ENCODE assay signal across 8 cellular contexts in genomic region chr12:57488397-57489156, GRCh38. TPM values are rescaled to one million over a fixed set of nuclear protein-coding genes. Genes with fewer than 3 reads are reported as not detected.
A peak's percentile ranks its signal among the peaks of the same experiment; 100 is the strongest.
DNase-seq lines count a peak whose midpoint lies in the region; ATAC-seq and TF ChIP-seq lines count a peak whose summit lies in the region.

No MANE protein-coding gene starts in this region.

- no peaks in the 10 kb centered on the region for H3K9me3 Mint-ChIP-seq in Calu3 (ENCODE audit: low read depth, unreplicated experiment)
- no peaks in the 10 kb centered on the region for H3K9me3 Mint-ChIP-seq in naive B cell

- intact Hi-C loops in Calu3 (cut with micrococcal nuclease; ENCODE audit: unreplicated experiment): no loop called here

- ATAC-seq in naive B cell (ENCODE audit: low read depth in 2 of 2) (no peak), HG02885 (IDR thresholded peaks at IDR 0.05; ENCODE audit: poor library complexity, unreplicated experiment) (no peak), HG03095 (IDR thresholded peaks at IDR 0.05; ENCODE audit: unreplicated experiment) (no peak), HG03469 (IDR thresholded peaks at IDR 0.05; ENCODE audit: unreplicated experiment) (no peak)

- H3K4me1 Mint-ChIP-seq in Calu3 (ENCODE audit: low read depth, unreplicated experiment) (peaks cover 9% of the 10 kb centered on the region), naive B cell (peaks cover 26 to 30% (median 30%) of the 10 kb centered on the region in 3 donors)

- CTCF ChIA-PET in Calu3 (lab: Charles Lee): interaction anchor here (1.3 kb wide), 1 partner anchor 30 kb away, joined by 5 read pairs; no protein-coding TSS in a partner anchor

- no peak for DNase-seq in Calu3
- no peak for DNase-seq in MG63
- no peak for DNase-seq in coronary artery (ENCODE audit: low spot score)
- DNase-seq in naive B cell: no peak
- DNase-seq in GOT3 (lab: John Stamatoyannopoulos, UW): no peak

- H3K4me3 ChIP-seq in MG63 (peak overlapping the region; percentile 77), coronary artery (peak overlapping the region; percentile 100)

- H3K4me3 Mint-ChIP-seq in Calu3 (ENCODE audit: low read depth, unreplicated experiment) (peak overlapping the region; percentile 93), naive B cell (peak overlapping the region; percentile 86 to 99 (median 97))

- TF ChIP-seq CTCF in Calu3 (IDR thresholded peaks at IDR 0.05; ENCODE audit: unreplicated experiment) (no peak), coronary artery (IDR thresholded peaks at IDR 0.05) (no peak)

- TSS peak; percentile 40 for BruUV-seq in Calu3 (replicated peaks; lab: Mats Ljungman, UMichigan)

- H3K27me3 ChIP-seq in MG63: no peaks in the 10 kb centered on the region

- peaks cover 44% of the 10 kb centered on the region for H3K36me3 ChIP-seq in MG63

- H3K27ac Mint-ChIP-seq in Calu3 (ENCODE audit: unreplicated experiment) (peak overlapping the region; percentile 99), naive B cell (peak overlapping the region; percentile 54 to 98 (median 94))

- peaks cover 5% of the 10 kb centered on the region for H3K27me3 Mint-ChIP-seq in Calu3 (ENCODE audit: unreplicated experiment)
- H3K27me3 Mint-ChIP-seq in naive B cell: no peaks in the 10 kb centered on the region

- no peaks in the 10 kb centered on the region for H3K9me3 ChIP-seq in MG63

- H3K36me3 Mint-ChIP-seq in Calu3 (ENCODE audit: insufficient read depth, unreplicated experiment) (peaks cover 55% of the 10 kb centered on the region), naive B cell (peaks cover 7 to 17% of the 10 kb centered on the region in 2 donors)

- H3K27ac ChIP-seq in coronary artery: peak overlapping the region; percentile 62 to 96

RNA-seq across cellular contexts. Expression of gene MARS1, which starts 0.7 kb away (rescaled TPM):
- total RNA-seq in Calu3 (2022): 358 and 369 TPM in 2 replicates
- 245 and 285 TPM in 2 replicates for total RNA-seq in MG63 (2014; rRNA removed; shearing (Covaris generic); ENCODE audit: low replicate concordance)
- 10 to 100 TPM; 53.1 to 78.7 (median 63.0) TPM for polyA plus RNA-seq in naive B cell (ENCODE audit: low read depth in 6 of 6)

RNA-seq across cellular contexts. Expression of gene ARHGAP9, which starts 8.9 kb away (rescaled TPM):
- 0.39 TPM in 1 of 2 replicates, not detected in the other for total RNA-seq in Calu3 (2022)
- not detected in 2 replicates for total RNA-seq in MG63 (2014; rRNA removed; shearing (Covaris generic); ENCODE audit: low replicate concordance)
- polyA plus RNA-seq in naive B cell (ENCODE audit: low read depth in 6 of 6): 100 to 1,000 TPM; 152 to 231 (median 164) TPM

RNA-seq across cellular contexts. Expression of gene GLI1, which starts 29.0 kb away (rescaled TPM):
- total RNA-seq in Calu3 (2022): 0.54 and 0.61 TPM in 2 replicates
- total RNA-seq in MG63 (2014; rRNA removed; shearing (Covaris generic); ENCODE audit: low replicate concordance): 0.03 TPM in 1 of 2 replicates, not detected in the other
- 1 to 10 TPM in 4 of 6 donors, under 1 TPM in 2; 0.27 to 2.4 (median 1.1) TPM for polyA plus RNA-seq in naive B cell (ENCODE audit: low read depth in 6 of 6)

RNA-seq across cellular contexts. Expression of gene DDIT3, which starts 31.7 kb away (rescaled TPM):
- total RNA-seq in Calu3 (2022): 70.2 and 80.5 TPM in 2 replicates
- total RNA-seq in MG63 (2014; rRNA removed; shearing (Covaris generic); ENCODE audit: low replicate concordance): 9.9 and 17.1 TPM in 2 replicates
- polyA plus RNA-seq in naive B cell (ENCODE audit: low read depth in 6 of 6): 10 to 100 TPM; 33.3 to 62.2 (median 51.0) TPM

RNA-seq across cellular contexts. Expression of gene INHBE, which starts 33.5 kb away (rescaled TPM):
- total RNA-seq in Calu3 (2022): 0.38 and 0.64 TPM in 2 replicates
- total RNA-seq in MG63 (2014; rRNA removed; shearing (Covaris generic); ENCODE audit: low replicate concordance): 3.5 and 7.4 TPM in 2 replicates
- under 1 TPM in 1 of 6 donors, not detected in 5; 0.44 TPM for polyA plus RNA-seq in naive B cell (ENCODE audit: low read depth in 6 of 6)
